In the genomic region with DNA sequence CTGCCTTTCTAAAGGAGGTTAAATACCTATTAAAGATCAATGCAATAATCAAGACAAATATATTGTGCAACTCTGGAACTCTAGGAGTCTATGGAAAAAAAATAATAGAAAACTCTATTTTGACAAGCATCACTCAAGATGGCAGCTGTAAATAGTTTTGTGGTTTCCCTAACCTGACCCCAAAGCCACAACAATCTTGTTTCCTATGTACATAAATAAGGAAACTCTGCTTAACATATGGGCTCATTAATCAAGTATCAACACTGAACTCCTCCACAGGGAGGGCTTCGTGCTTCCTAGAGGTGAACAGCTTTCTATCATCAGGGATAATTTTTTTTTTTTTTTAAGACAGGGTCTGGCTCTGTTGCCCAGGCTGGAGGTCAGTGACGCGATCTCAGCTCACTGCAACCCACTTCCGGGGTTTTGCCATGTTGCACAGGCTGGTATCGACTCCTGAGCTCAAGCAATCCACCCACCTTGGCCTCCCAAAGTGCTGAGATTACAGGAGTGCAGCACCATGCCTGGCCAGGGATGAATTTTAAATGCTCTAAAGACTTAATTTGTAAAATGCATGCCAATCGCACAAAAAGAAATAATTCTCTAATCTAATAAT, we compare ENCODE assay signal across 19 cellular contexts. TPM values are rescaled to one million over a fixed set of nuclear protein-coding genes. Genes with fewer than 3 reads are reported as not detected.
DNase-seq lines count a peak whose midpoint lies in the region; ATAC-seq and TF ChIP-seq lines count a peak whose summit lies in the region.
"Had no signal": no experiment of that assay in that cellular context is flagged by ENCODE, and none has a peak within 500 bp of the region (broad histone marks: within the 10 kb centered on the region; RNA-seq: fewer than 3 reads in every experiment).

No MANE protein-coding gene starts in this region.

- ATAC-seq in GM18519 (IDR thresholded peaks at IDR 0.05; ENCODE audit: low FRiP score, unreplicated experiment), result no peak
- ATAC-seq in HG02588 (IDR thresholded peaks at IDR 0.05; ENCODE audit: unreplicated experiment), result no peak
- ATAC-seq: esophagus mucosa, PC-3 had no signal

- H3K27ac ChIP-seq in KMS-11 (no peak overlapping the region), spleen (peak overlapping the region in 7 of 8 donors; percentile 35 to 90 (median 81)), esophagus squamous epithelium (no peak overlapping the region)
- H3K27ac ChIP-seq: right atrium auricular region, SJSA1 had no signal

- no peak for DNase-seq in activated naive CD4-positive, alpha-beta T cell treated with Interleukin-2 at 50 U/mL for 16 hours
- no peak for DNase-seq in activated T-helper 1 cell treated with anti-CD3 and anti-CD28 coated beads, Interleukin-12 subunit alpha, Interleukin-12 subunit beta, Interleukin-2, Interleukin-4 antibody, amounts not matched to agents 30 ng/mL and 10 ng/mL and 1 ng/mL, durations not matched to agents 14 hours and 24 hours and 36 hours (ENCODE audit: low spot score)
- DNase-seq in spleen (no peak), esophagus squamous epithelium (lab: John Stamatoyannopoulos, UW) (no peak)
- DNase-seq: activated CD4-positive, alpha-beta T cell treated with anti-CD3 and anti-CD28 coated beads, Interleukin-2, amount 50 U/mL, for 4 hours; activated gamma-delta T cell; cortex of kidney; H7; kidney; NCI-H2107; NCI-H524 treated with DMSO at 0.1 percent for 48 hours; PC-3 had no signal

- no peaks in the 10 kb centered on the region for H4K20me1 ChIP-seq in KMS-11 (ENCODE audit: insufficient read depth)

- WGBS in spleen, 5 donors, result 60 to 69% (median 64%) methylated on average over 6 of the region's 6 CpGs
- 77 to 91% methylated on average over 6 of the region's 6 CpGs for WGBS in esophagus squamous epithelium, 2 donors

- H3K4me2 ChIP-seq in KMS-11, result peak overlapping the region; percentile 62

- peaks cover 57% of the 10 kb centered on the region for H3K4me1 ChIP-seq in KMS-11 (ENCODE audit: low read depth, poor library complexity, severe bottlenecking)
- peaks cover 40 to 79% (median 69%) of the 10 kb centered on the region in 6 donors for H3K4me1 ChIP-seq in spleen
- H3K4me1 ChIP-seq in esophagus squamous epithelium, result peaks cover 0 to 15% (median 0%) of the 10 kb centered on the region in 3 donors

- H3K36me3 Mint-ChIP-seq in activated naive CD4-positive, alpha-beta T cell treated with anti-CD3 and anti-CD28 coated beads, Interleukin-2, amount 50 U/mL, for 24 hours, result peaks cover 27% of the 10 kb centered on the region
- peaks cover 58% of the 10 kb centered on the region for H3K36me3 Mint-ChIP-seq in activated T-helper 1 cell treated with anti-CD3 and anti-CD28 coated beads, Interleukin-12 subunit alpha, Interleukin-12 subunit beta, Interleukin-2, Interleukin-4 antibody, amounts not matched to agents 30 ng/mL and 10 ng/mL and 1 ng/mL, durations not matched to agents 14 hours and 24 hours and 36 hours (ENCODE audit: low read depth)

- no peak overlapping the region for H2AFZ ChIP-seq in KMS-11 (ENCODE audit: low read depth)

- no peaks in the 10 kb centered on the region for H3K79me2 ChIP-seq in KMS-11 (ENCODE audit: insufficient read depth, low read depth)

- no peaks in the 10 kb centered on the region for H3K27me3 Mint-ChIP-seq in activated naive CD4-positive, alpha-beta T cell treated with anti-CD3 and anti-CD28 coated beads, Interleukin-2, amount 50 U/mL, for 24 hours
- H3K27me3 Mint-ChIP-seq in activated T-helper 1 cell treated with anti-CD3 and anti-CD28 coated beads, Interleukin-12 subunit alpha, Interleukin-12 subunit beta, Interleukin-2, Interleukin-4 antibody, amounts not matched to agents 30 ng/mL and 10 ng/mL and 1 ng/mL, durations not matched to agents 14 hours and 24 hours and 36 hours (ENCODE audit: insufficient read depth), result no peaks in the 10 kb centered on the region

- peak overlapping the region; percentile 8 for H3K27ac Mint-ChIP-seq in activated naive CD4-positive, alpha-beta T cell treated with anti-CD3 and anti-CD28 coated beads, Interleukin-2, amount 50 U/mL, for 24 hours
- peak overlapping the region; percentile 9 for H3K27ac Mint-ChIP-seq in activated T-helper 1 cell treated with anti-CD3 and anti-CD28 coated beads, Interleukin-12 subunit alpha, Interleukin-12 subunit beta, Interleukin-2, Interleukin-4 antibody, amounts not matched to agents 30 ng/mL and 10 ng/mL and 1 ng/mL, durations not matched to agents 14 hours and 24 hours and 36 hours

- no peaks in the 10 kb centered on the region for H3K27me3 ChIP-seq in KMS-11 (ENCODE audit: insufficient read depth, low read depth)
- no peaks in the 10 kb centered on the region for H3K27me3 ChIP-seq in spleen (replicated peaks in 1 of 7)
- H3K27me3 ChIP-seq in esophagus squamous epithelium, result no peaks in the 10 kb centered on the region
- H3K27me3 ChIP-seq: right atrium auricular region, SJSA1 had no signal

- H3K9me3 Mint-ChIP-seq in activated naive CD4-positive, alpha-beta T cell treated with anti-CD3 and anti-CD28 coated beads, Interleukin-2, amount 50 U/mL, for 24 hours, result no peaks in the 10 kb centered on the region
- H3K9me3 Mint-ChIP-seq in activated T-helper 1 cell treated with anti-CD3 and anti-CD28 coated beads, Interleukin-12 subunit alpha, Interleukin-12 subunit beta, Interleukin-2, Interleukin-4 antibody, amounts not matched to agents 30 ng/mL and 10 ng/mL and 1 ng/mL, durations not matched to agents 14 hours and 24 hours and 36 hours, result no peaks in the 10 kb centered on the region

- peaks cover 45% of the 10 kb centered on the region for H3K4me1 Mint-ChIP-seq in activated naive CD4-positive, alpha-beta T cell treated with anti-CD3 and anti-CD28 coated beads, Interleukin-2, amount 50 U/mL, for 24 hours
- peaks cover 49% of the 10 kb centered on the region for H3K4me1 Mint-ChIP-seq in activated T-helper 1 cell treated with anti-CD3 and anti-CD28 coated beads, Interleukin-12 subunit alpha, Interleukin-12 subunit beta, Interleukin-2, Interleukin-4 antibody, amounts not matched to agents 30 ng/mL and 10 ng/mL and 1 ng/mL, durations not matched to agents 14 hours and 24 hours and 36 hours (ENCODE audit: low read depth)

- intact Hi-C loops in activated T-helper 1 cell treated with anti-CD3 and anti-CD28 coated beads, Interleukin-12 subunit alpha, Interleukin-12 subunit beta, Interleukin-2, Interleukin-4 antibody, amounts not matched to agents 30 ng/mL and 10 ng/mL and 1 ng/mL, durations not matched to agents 14 hours and 24 hours and 36 hours (cut with micrococcal nuclease), result no loop called here
- intact Hi-C loops in spleen (cut with DNase I; ENCODE audit: low total_unique reads) (no loop called here), esophagus squamous epithelium (cut with DNase I) (no loop called here)

- H3K4me3 ChIP-seq in KMS-11 (IDR thresholded peaks at IDR 0.05; ENCODE audit: insufficient read depth, low read depth, low read length), result no peak overlapping the region
- H3K4me3 ChIP-seq in spleen, result no peak overlapping the region
- H3K4me3 ChIP-seq in esophagus squamous epithelium, result no peak overlapping the region
- H3K4me3 ChIP-seq: right atrium auricular region, SJSA1 had no signal

- H3K36me3 ChIP-seq in KMS-11 (ENCODE audit: insufficient read depth), result no peaks in the 10 kb centered on the region
- peaks cover 0 to 99% (median 64%) of the 10 kb centered on the region in 6 donors for H3K36me3 ChIP-seq in spleen
- H3K36me3 ChIP-seq in esophagus squamous epithelium, result peaks cover 0 to 96% (median 6%) of the 10 kb centered on the region in 3 donors

- TF ChIP-seq POLR2A in spleen (IDR thresholded peaks at IDR 0.05) (no peak), esophagus squamous epithelium (IDR thresholded peaks at IDR 0.05) (no peak)

- no peak overlapping the region for H3K4me3 Mint-ChIP-seq in activated naive CD4-positive, alpha-beta T cell treated with anti-CD3 and anti-CD28 coated beads, Interleukin-2, amount 50 U/mL, for 24 hours
- H3K4me3 Mint-ChIP-seq in activated T-helper 1 cell treated with anti-CD3 and anti-CD28 coated beads, Interleukin-12 subunit alpha, Interleukin-12 subunit beta, Interleukin-2, Interleukin-4 antibody, amounts not matched to agents 30 ng/mL and 10 ng/mL and 1 ng/mL, durations not matched to agents 14 hours and 24 hours and 36 hours, result no peak overlapping the region

- H3K9ac ChIP-seq in KMS-11, result no peak overlapping the region

- H3K9me3 ChIP-seq in spleen (no peaks in the 10 kb centered on the region), esophagus squamous epithelium (no peaks in the 10 kb centered on the region)
- H3K9me3 ChIP-seq: right atrium auricular region, SJSA1 had no signal

- TF ChIP-seq CTCF in KMS-11 (conservative IDR thresholded peaks at IDR 0.05; ENCODE audit: low read depth, low read length), result no peak
- no peak for TF ChIP-seq CTCF in spleen (IDR thresholded peaks at IDR 0.05 in 8 of 11, conservative IDR thresholded peaks at IDR 0.05 in 3 of 11)
- no peak for TF ChIP-seq CTCF in esophagus squamous epithelium (IDR thresholded peaks at IDR 0.05)

RNA-seq across cellular contexts. Expression of a gene that starts 42.5 kb away (rescaled TPM):
- total RNA-seq in activated T-helper 1 cell treated with anti-CD3 and anti-CD28 coated beads, Interleukin-12 subunit alpha, Interleukin-12 subunit beta, Interleukin-2, Interleukin-4 antibody, amounts not matched to agents 30 ng/mL and 10 ng/mL and 1 ng/mL, durations not matched to agents 14 hours and 24 hours and 36 hours, result 80.2 and 87.3 TPM in 2 replicates
- total RNA-seq in spleen, result 100 to 1,000 TPM; 126 to 254 (median 226) TPM
- 100 to 1,000 TPM in 2 of 3 donors, 10 to 100 TPM in 1; 62.2 to 116 (median 102) TPM for polyA plus RNA-seq in spleen
- total RNA-seq in esophagus squamous epithelium, result 10 to 100 TPM; 36.2 to 48.1 (median 43.2) TPM

Comparison
In these comparisons a context has a peak if more than half of its experiments do, and no peak if none do; other contexts are left out.
1. H3K27ac ChIP-seq: peak in spleen (7 of 8); none in KMS-11 (single experiment) and esophagus squamous epithelium (0 of 4).